8 cellular contexts compared by ENCODE assay signal in the genomic region with DNA sequence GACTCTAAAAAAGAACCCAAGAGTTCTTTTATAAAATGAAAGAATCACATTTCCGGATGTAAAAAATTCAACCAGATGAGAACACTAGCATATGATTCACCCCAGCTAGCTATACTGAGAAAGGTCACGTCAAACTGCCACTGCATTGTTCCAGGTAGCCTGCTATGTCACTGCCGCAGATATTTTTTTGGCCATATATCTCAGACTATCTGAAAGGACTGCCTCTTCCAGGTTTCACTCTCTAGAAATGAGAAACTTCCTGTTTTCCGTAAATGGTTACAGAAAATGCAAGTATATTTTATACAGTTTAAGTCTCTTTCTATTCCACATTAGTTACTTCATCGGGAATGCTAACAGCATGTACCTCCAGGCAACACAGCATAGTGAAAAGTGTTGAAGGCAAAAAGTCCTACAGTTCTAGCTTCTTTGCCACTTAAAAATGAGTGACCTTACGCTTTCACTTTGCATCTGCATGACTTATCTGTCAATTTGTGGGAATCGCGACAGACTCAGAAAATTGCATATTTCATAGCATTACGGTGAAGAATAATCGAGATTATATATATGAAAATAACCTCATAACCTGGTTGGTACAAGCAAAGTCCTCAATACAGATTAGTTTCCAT.
A peak's percentile ranks its signal among the peaks of the same experiment; 100 is the strongest.
DNase-seq lines count a peak whose midpoint lies in the region; ATAC-seq and TF ChIP-seq lines count a peak whose summit lies in the region.

No MANE protein-coding gene starts in this region.

- H3K4ac ChIP-seq in IMR-90 (ENCODE audit: low read depth, low read length), result no peak overlapping the region

- dilution Hi-C loops in IMR-90 (cut with HindIII; ENCODE audit: low sequenced_read_pairs, unreplicated experiment), result no loop called here

- H2AFZ ChIP-seq in IMR-90 (replicated peaks; ENCODE audit: low read length, poor library complexity), result no peak overlapping the region

- H3K27ac Mint-ChIP-seq in activated naive CD8-positive, alpha-beta T cell treated with anti-CD3 and anti-CD28 coated beads for 36 hours, result peak overlapping the region; percentile 94

- no peaks in the 10 kb centered on the region for H3K9me3 ChIP-seq in heart left ventricle
- H3K9me3 ChIP-seq in IMR-90 (ENCODE audit: control insufficient read depth, insufficient read depth, low read length), result no peaks in the 10 kb centered on the region

- H3K56ac ChIP-seq in IMR-90 (ENCODE audit: extremely low read depth, insufficient read depth, low read length), result no peak overlapping the region

- no peak overlapping the region for H3K14ac ChIP-seq in IMR-90 (replicated peaks; ENCODE audit: low read depth, low read length)

- peak overlapping the region; percentile 19; the same call in 1 of the 2 replicates for H3K4me2 ChIP-seq in IMR-90 (ENCODE audit: low read depth, low read length)

- H3K4me1 Mint-ChIP-seq in activated naive CD8-positive, alpha-beta T cell treated with anti-CD3 and anti-CD28 coated beads for 36 hours, result peaks cover 54% of the 10 kb centered on the region

- H3K4me3 ChIP-seq in heart left ventricle (peak overlapping the region in 1 of 12 donors; percentile 2), IMR-90 (ENCODE audit: insufficient read depth, low read depth, low read length) (no peak overlapping the region)

- H3K36me3 Mint-ChIP-seq in activated naive CD8-positive, alpha-beta T cell treated with anti-CD3 and anti-CD28 coated beads for 36 hours, result peaks cover 13% of the 10 kb centered on the region

- 69 to 78% (median 73%) methylated on average over 10 of the region's 10 CpGs for WGBS in heart left ventricle, 4 donors
- WGBS in IMR-90 (ENCODE audit: extremely low coverage in 2 of 2, insufficient read length in 1 of 2), 2 experiments, result no CpG with 5 or more reads among the region's 10 CpGs

- H2BK20ac ChIP-seq in IMR-90 (ENCODE audit: low read depth, low read length), result no peak overlapping the region

- DNase-seq in heart left ventricle (no peak), Right ventricle myocardium inferior (ENCODE audit: missing footprints) (no peak), IMR-90 (no peak), middle frontal gyrus (ENCODE audit: extremely low spot score, low spot score) (no peak), RWPE1 (ENCODE audit: low spot score) (no peak)
- DNase-seq in activated naive CD8-positive, alpha-beta T cell treated with anti-CD3 and anti-CD28 coated beads for 36 hours, result peak; percentile 55
- peak; percentile 42 for DNase-seq in stimulated activated naive CD8-positive, alpha-beta T cell treated with anti-CD3 and anti-CD28 coated beads, Interleukin-15, Interleukin-2, amounts not matched to agents 100 U/mL and 50 U/mL, for 24 hours

- ATAC-seq in heart left ventricle, result peak in 3 of 4 donors; percentile 41 to 68 (median 48)
- ATAC-seq in Right ventricle myocardium inferior, result no peak
- no peak for ATAC-seq in IMR-90 (ENCODE audit: low read depth)
- peak; percentile 100 for ATAC-seq in stimulated activated naive CD8-positive, alpha-beta T cell treated with anti-CD3 and anti-CD28 coated beads, Interleukin-15, Interleukin-2, amounts not matched to agents 100 U/mL and 50 U/mL, for 24 hours
- ATAC-seq in HG02678 (IDR thresholded peaks at IDR 0.05; ENCODE audit: unreplicated experiment), result no peak

- H3K4me1 ChIP-seq in heart left ventricle (peaks cover 0 to 70% (median 26%) of the 10 kb centered on the region in 12 donors), IMR-90 (ENCODE audit: control insufficient read depth, insufficient read depth, low read length) (peaks cover 2% of the 10 kb centered on the region)

- TF ChIP-seq POLR2A in heart left ventricle (IDR thresholded peaks at IDR 0.05) (no peak), IMR-90 (IDR thresholded peaks at IDR 0.05; ENCODE audit: low read depth, low read length) (no peak)

- peaks cover 30 to 82% of the 10 kb centered on the region in 2 experiments for H3K79me1 ChIP-seq in IMR-90 (ENCODE audit: low read depth in 1 of 2, low read length in 2 of 2)

- no peak overlapping the region for H4K8ac ChIP-seq in IMR-90 (ENCODE audit: low read depth in 2 of 2, low read length in 2 of 2)

- no peak overlapping the region for H4K5ac ChIP-seq in IMR-90 (ENCODE audit: low read depth, low read length)

- TF ChIP-seq CTCF in heart left ventricle (IDR thresholded peaks at IDR 0.05) (no peak), IMR-90 (conservative IDR thresholded peaks at IDR 0.05; ENCODE audit: low read depth, low read length) (no peak), RWPE1 (conservative IDR thresholded peaks at IDR 0.05; ENCODE audit: low read depth) (no peak)

- no peak for TF ChIP-seq RAD21 in IMR-90 (IDR thresholded peaks at IDR 0.05; ENCODE audit: low read length)

- POLR2A ChIA-PET in IMR-90 (lab: Charles Lee; ENCODE audit: unreplicated experiment) (no interaction called here), RWPE1 (lab: Yijun Ruan, JAX; ENCODE audit: low non-redundant PET) (no interaction called here)

- no peak overlapping the region for H2AK9ac ChIP-seq in IMR-90 (replicated peaks; ENCODE audit: low read depth, low read length, poor library complexity)

- peaks cover 2% of the 10 kb centered on the region for H3K9me3 Mint-ChIP-seq in activated naive CD8-positive, alpha-beta T cell treated with anti-CD3 and anti-CD28 coated beads for 36 hours

- no peak overlapping the region for H2BK120ac ChIP-seq in IMR-90 (ENCODE audit: low read depth, low read length)

- no peaks in the 10 kb centered on the region for H3K27me3 Mint-ChIP-seq in activated naive CD8-positive, alpha-beta T cell treated with anti-CD3 and anti-CD28 coated beads for 36 hours

- peak overlapping the region; percentile 13; the same call in 1 of the 2 replicates for H3K23ac ChIP-seq in IMR-90 (ENCODE audit: low read depth, low read length)

- H3K4me3 Mint-ChIP-seq in activated naive CD8-positive, alpha-beta T cell treated with anti-CD3 and anti-CD28 coated beads for 36 hours, result peak overlapping the region; percentile 78

- no peak overlapping the region for H4K91ac ChIP-seq in IMR-90 (ENCODE audit: insufficient read depth, low read depth, low read length)

- H3K18ac ChIP-seq in IMR-90 (ENCODE audit: low read depth, low read length), result no peak overlapping the region

- no peak overlapping the region for H2AK5ac ChIP-seq in IMR-90 (ENCODE audit: low read depth, low read length)

- no peak overlapping the region for H3K9ac ChIP-seq in IMR-90 (ENCODE audit: low read depth, low read length)

- H3K27ac ChIP-seq in heart left ventricle, result peak overlapping the region in 1 of 12 donors; percentile 11
- no peak overlapping the region for H3K27ac ChIP-seq in IMR-90 (ENCODE audit: insufficient read depth, low read length)
- no peak overlapping the region for H3K27ac ChIP-seq in RWPE1

- H2BK15ac ChIP-seq in IMR-90 (ENCODE audit: low read depth, low read length), result no peak overlapping the region; the same call in 2 of the 3 replicates

- H2BK5ac ChIP-seq in IMR-90 (ENCODE audit: low read depth, low read length, poor library complexity, severe bottlenecking), result no peak overlapping the region

- H3K36me3 ChIP-seq in heart left ventricle (no peaks in the 10 kb centered on the region), IMR-90 (ENCODE audit: control insufficient read depth, insufficient read depth, low read length) (no peaks in the 10 kb centered on the region)

- BruUV-seq in IMR-90 (replicated peaks; lab: Mats Ljungman, UMichigan), result no TSS peak

- intact Hi-C loops in heart left ventricle (cut with DNase I) (no loop called here), Right ventricle myocardium inferior (cut with DNase I) (no loop called here), IMR-90 (cut with micrococcal nuclease) (no loop called here)

- in situ Hi-C loops in IMR-90 (cut with MboI; ENCODE audit: low sequenced_read_pairs), result no loop called here

- peaks cover 85% of the 10 kb centered on the region for H4K20me1 ChIP-seq in IMR-90 (ENCODE audit: insufficient read depth, low read length)

- H3K27me3 ChIP-seq in heart left ventricle (no peaks in the 10 kb centered on the region), IMR-90 (ENCODE audit: control insufficient read depth, insufficient read depth, low read length) (no peaks in the 10 kb centered on the region)

- CTCF ChIA-PET in IMR-90 (lab: Yijun Ruan, JAX) (interaction anchor here (0.5 kb wide), 1 partner anchor 395 kb away, joined by 5 read pairs; no protein-coding TSS in a partner anchor), RWPE1 (lab: Yijun Ruan, JAX) (no interaction called here)

- H3K9me1 ChIP-seq in IMR-90 (ENCODE audit: insufficient read depth, low read length), result peaks cover 4% of the 10 kb centered on the region

TF ChIP-seq in IMR-90, 13 proteins besides CTCF, POLR2A, EP300 and RAD21:
- no peak for TF ChIP-seq FOS (IDR thresholded peaks at IDR 0.05; ENCODE audit: low read depth, low read length)
- TF ChIP-seq, protein P1, sequence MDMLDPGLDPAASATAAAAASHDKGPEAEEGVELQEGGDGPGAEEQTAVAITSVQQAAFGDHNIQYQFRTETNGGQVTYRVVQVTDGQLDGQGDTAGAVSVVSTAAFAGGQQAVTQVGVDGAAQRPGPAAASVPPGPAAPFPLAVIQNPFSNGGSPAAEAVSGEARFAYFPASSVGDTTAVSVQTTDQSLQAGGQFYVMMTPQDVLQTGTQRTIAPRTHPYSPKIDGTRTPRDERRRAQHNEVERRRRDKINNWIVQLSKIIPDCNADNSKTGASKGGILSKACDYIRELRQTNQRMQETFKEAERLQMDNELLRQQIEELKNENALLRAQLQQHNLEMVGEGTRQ (IDR thresholded peaks at IDR 0.05; ENCODE audit: low read depth, low read length), result no peak

Comparison
In these comparisons a context has a peak if more than half of its experiments do, and no peak if none do; other contexts are left out.
1. ATAC-seq: peak in heart left ventricle (3 of 4) and stimulated activated naive CD8-positive, alpha-beta T cell treated with anti-CD3 and anti-CD28 coated beads, Interleukin-15, Interleukin-2, amounts not matched to agents 100 U/mL and 50 U/mL, for 24 hours (single experiment); none in Right ventricle myocardium inferior (single experiment), IMR-90 (single experiment) and HG02678 (single experiment).
2. DNase-seq: peak in activated naive CD8-positive, alpha-beta T cell treated with anti-CD3 and anti-CD28 coated beads for 36 hours (single experiment) and stimulated activated naive CD8-positive, alpha-beta T cell treated with anti-CD3 and anti-CD28 coated beads, Interleukin-15, Interleukin-2, amounts not matched to agents 100 U/mL and 50 U/mL, for 24 hours (single experiment); none in heart left ventricle (0 of 5), Right ventricle myocardium inferior (single experiment), IMR-90 (single experiment), middle frontal gyrus (single experiment) and RWPE1 (single experiment).